In the genomic region with DNA sequence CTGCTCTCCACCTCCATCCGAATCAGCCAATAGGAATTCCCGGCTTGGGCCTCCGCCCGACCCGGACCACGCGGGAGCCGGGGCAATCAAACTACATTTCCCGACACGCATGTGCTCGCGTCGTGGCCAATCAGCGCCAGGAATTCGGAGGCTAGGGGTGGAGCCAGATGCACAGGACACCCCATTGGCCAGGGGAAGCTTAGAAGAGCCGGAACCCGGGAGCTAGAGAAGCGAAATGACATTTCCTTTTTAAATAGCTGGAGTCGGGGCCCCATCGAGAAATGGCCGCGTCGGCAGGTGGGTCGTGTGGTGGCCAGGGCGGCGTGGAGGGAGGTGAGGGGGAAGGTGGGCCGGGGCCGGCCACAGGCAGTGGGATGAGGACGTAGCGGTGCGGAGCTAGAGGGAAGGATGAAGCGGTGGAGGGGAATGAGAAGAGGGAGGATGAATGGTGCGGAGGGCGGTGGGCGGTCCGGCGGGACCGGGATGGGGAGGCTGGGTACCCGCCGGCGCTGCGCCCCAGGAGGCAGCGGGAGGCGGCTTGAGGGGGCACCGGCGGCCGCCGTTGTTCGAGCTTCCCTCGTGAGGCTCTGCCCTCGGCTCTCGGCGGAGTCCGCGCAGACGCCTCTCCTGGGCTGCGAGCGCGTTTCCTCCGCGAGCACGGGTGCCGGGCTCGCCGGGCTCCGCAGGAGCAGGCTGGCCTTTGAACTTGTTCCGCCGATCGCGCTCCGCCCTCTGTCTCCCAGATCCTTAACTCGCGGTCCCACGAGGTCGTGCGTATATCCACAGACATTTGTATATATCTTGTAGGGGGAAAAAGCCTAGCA, we compare ENCODE assay signal across 8 cellular contexts. TPM values are rescaled to one million over a fixed set of nuclear protein-coding genes. Genes with fewer than 3 reads are reported as not detected.
DNase-seq lines count a peak whose midpoint lies in the region; ATAC-seq and TF ChIP-seq lines count a peak whose summit lies in the region.

A gene with protein sequence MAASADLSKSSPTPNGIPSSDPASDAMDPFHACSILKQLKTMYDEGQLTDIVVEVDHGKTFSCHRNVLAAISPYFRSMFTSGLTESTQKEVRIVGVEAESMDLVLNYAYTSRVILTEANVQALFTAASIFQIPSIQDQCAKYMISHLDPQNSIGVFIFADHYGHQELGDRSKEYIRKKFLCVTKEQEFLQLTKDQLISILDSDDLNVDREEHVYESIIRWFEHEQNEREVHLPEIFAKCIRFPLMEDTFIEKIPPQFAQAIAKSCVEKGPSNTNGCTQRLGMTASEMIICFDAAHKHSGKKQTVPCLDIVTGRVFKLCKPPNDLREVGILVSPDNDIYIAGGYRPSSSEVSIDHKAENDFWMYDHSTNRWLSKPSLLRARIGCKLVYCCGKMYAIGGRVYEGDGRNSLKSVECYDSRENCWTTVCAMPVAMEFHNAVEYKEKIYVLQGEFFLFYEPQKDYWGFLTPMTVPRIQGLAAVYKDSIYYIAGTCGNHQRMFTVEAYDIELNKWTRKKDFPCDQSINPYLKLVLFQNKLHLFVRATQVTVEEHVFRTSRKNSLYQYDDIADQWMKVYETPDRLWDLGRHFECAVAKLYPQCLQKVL (plus strand): TSS at position 233 of the 824 bp plus-strand sequence. CDS start 49 bp downstream, at position 282.

- intact Hi-C loops in Right ventricle myocardium inferior (cut with DNase I), result loop anchor here (2.0 to 5.0 kb wide), 2 partner anchors 19 to 34 kb away; no protein-coding TSS in a partner anchor

- H3K36me3 ChIP-seq in thymus (ENCODE audit: control insufficient read depth, insufficient read depth), result no peaks in the 10 kb centered on the region

- no peaks in the 10 kb centered on the region for H3K9me3 Mint-ChIP-seq in osteocyte (ENCODE audit: unreplicated experiment)

- H3K27me3 ChIP-seq in thymus (ENCODE audit: control insufficient read depth, insufficient read depth), result no peaks in the 10 kb centered on the region

- TF ChIP-seq CTCF in GM12875 (IDR thresholded peaks at IDR 0.05; ENCODE audit: borderline replicate concordance, insufficient read depth, low read depth, low read length), result no peak
- no peak for TF ChIP-seq CTCF in osteocyte (IDR thresholded peaks at IDR 0.05)

- peak within 1 kb of the TSS; percentile 63 for H3K27ac Mint-ChIP-seq in osteocyte (ENCODE audit: unreplicated experiment)

- peaks cover 9% of the 10 kb centered on the region for H3K4me1 Mint-ChIP-seq in osteocyte (ENCODE audit: unreplicated experiment)

- under 1% methylated on average over 76 of the region's 76 CpGs for WGBS in thymus

- H3K4me3 ChIP-seq in GM12875 (ENCODE audit: low read depth, low read length), result peak within 1 kb of the TSS; percentile 99
- H3K4me3 ChIP-seq in thymus (ENCODE audit: low read length), result peak within 1 kb of the TSS; percentile 61

- H3K27ac ChIP-seq in thymus (ENCODE audit: low read depth), result peak within 1 kb of the TSS; percentile 85

- peaks cover 28% of the 10 kb centered on the region for H3K27me3 Mint-ChIP-seq in osteocyte (ENCODE audit: unreplicated experiment)

- peak within 1 kb of the TSS; percentile 78 for H3K4me3 Mint-ChIP-seq in osteocyte (ENCODE audit: unreplicated experiment)

- DNase-seq in NCI-H1417 treated with DMSO at 0.1 percent for 48 hours (lab: John Stamatoyannopoulos, UW) (peak; percentile 75), SW480 (ENCODE audit: low spot score) (peak; percentile 98), Right ventricle myocardium inferior (ENCODE audit: missing footprints) (peak; percentile 99), osteocyte (ENCODE audit: extremely low spot score, unreplicated experiment) (peak; percentile 99)
- DNase-seq in activated naive CD8-positive, alpha-beta T cell treated with anti-CD3 and anti-CD28 coated beads, Interleukin-2, amount 50 U/mL, for 16 hours (ENCODE audit: low read depth, low spot score), result peak; percentile 96

- peaks cover 10% of the 10 kb centered on the region for H3K4me1 ChIP-seq in thymus (ENCODE audit: control insufficient read depth, insufficient read depth, low read length)

- no peaks in the 10 kb centered on the region for H3K36me3 Mint-ChIP-seq in osteocyte (ENCODE audit: unreplicated experiment)

- ATAC-seq in HG02763 (IDR thresholded peaks at IDR 0.05; ENCODE audit: unreplicated experiment), result peak; percentile 94
- peak; percentile 99 for ATAC-seq in Right ventricle myocardium inferior

- no peaks in the 10 kb centered on the region for H3K9me3 ChIP-seq in thymus (ENCODE audit: control insufficient read depth)

RNA-seq across cellular contexts. Expression of the gene that starts here (rescaled TPM):
- 4.1 TPM for total RNA-seq in Right ventricle myocardium inferior
- 0.37 and 0.75 TPM in 2 replicates for total RNA-seq in osteocyte
- polyA plus RNA-seq in thymus, result 2.9 TPM

Comparison
In these comparisons a context has a peak if more than half of its experiments do, and no peak if none do; other contexts are left out.
1. Peak in every context shown above with its lines: DNase-seq, ATAC-seq, H3K4me3 ChIP-seq and H3K27ac ChIP-seq.
2. Peak in DNase-seq in osteocyte; RNA of the gene not detected or under 1 TPM.